ENCODE assay signal across 10 cellular contexts in genomic region chr3:61563614-61564404, GRCh38. TPM values are rescaled to one million over a fixed set of nuclear protein-coding genes. Genes with fewer than 3 reads are reported as not detected.
DNase-seq lines count a peak whose midpoint lies in the region; ATAC-seq, FAIRE-seq and TF ChIP-seq lines count a peak whose summit lies in the region.
"Had no signal": no experiment of that assay in that cellular context is flagged by ENCODE, and none has a peak within 500 bp of the region (broad histone marks: within the 10 kb centered on the region; RNA-seq: fewer than 3 reads in every experiment).

No MANE protein-coding gene starts in this region.

- ATAC-seq in pancreas, result no peak
- no peak for ATAC-seq in natural killer cell
- no peak for ATAC-seq in GM21515 (IDR thresholded peaks at IDR 0.05; ENCODE audit: unreplicated experiment)
- no peak for ATAC-seq in natural killer cell treated with Interleukin-12 subunit alpha and Interleukin-12 subunit beta and Interleukin-15 and Interleukin-18, amount 100 ng/mL, for 72 hours

- H3K4me1 Mint-ChIP-seq in natural killer cell, result no peaks in the 10 kb centered on the region
- H3K4me1 Mint-ChIP-seq in natural killer cell treated with Interleukin-12 subunit alpha and Interleukin-12 subunit beta and Interleukin-15 and Interleukin-18, amount 100 ng/mL, for 72 hours (ENCODE audit: low read depth in 2 of 2), result peaks cover 0 to 2% of the 10 kb centered on the region in 2 donors

- TF ChIP-seq CTCF in foreskin fibroblast (IDR thresholded peaks at IDR 0.05; ENCODE audit: low read depth, low read length), result no peak
- no peak for TF ChIP-seq CTCF in pancreas (IDR thresholded peaks at IDR 0.05)
- TF ChIP-seq CTCF in natural killer cell (IDR thresholded peaks at IDR 0.05), result no peak

- no peak for FAIRE-seq in pancreas (lab: Jason Lieb, UNC)

- H3K36me3 Mint-ChIP-seq in natural killer cell, result no peaks in the 10 kb centered on the region
- H3K36me3 Mint-ChIP-seq in natural killer cell treated with Interleukin-12 subunit alpha and Interleukin-12 subunit beta and Interleukin-15 and Interleukin-18, amount 100 ng/mL, for 72 hours, result no peaks in the 10 kb centered on the region

- no peak overlapping the region for H3K4me3 Mint-ChIP-seq in natural killer cell
- no peak overlapping the region for H3K4me3 Mint-ChIP-seq in natural killer cell treated with Interleukin-12 subunit alpha and Interleukin-12 subunit beta and Interleukin-15 and Interleukin-18, amount 100 ng/mL, for 72 hours

- H3K9me3 Mint-ChIP-seq in natural killer cell, result no peaks in the 10 kb centered on the region
- no peaks in the 10 kb centered on the region for H3K9me3 Mint-ChIP-seq in natural killer cell treated with Interleukin-12 subunit alpha and Interleukin-12 subunit beta and Interleukin-15 and Interleukin-18, amount 100 ng/mL, for 72 hours

- no peaks in the 10 kb centered on the region for H3K27me3 ChIP-seq in pancreas

- H3K4me3 ChIP-seq in foreskin fibroblast (ENCODE audit: low read depth in 1 of 2, low read length in 2 of 2) (peak overlapping the region; percentile 77 to 82), pancreas (peak overlapping the region; percentile 51 to 73 (median 59))

- 27 to 31% methylated on average over 42 to 43 of the region's 43 CpGs for WGBS in pancreas, 2 donors

- peaks cover 9 to 33% of the 10 kb centered on the region in 2 donors for H3K27me3 Mint-ChIP-seq in natural killer cell (ENCODE audit: low read depth in 2 of 2)
- H3K27me3 Mint-ChIP-seq in natural killer cell treated with Interleukin-12 subunit alpha and Interleukin-12 subunit beta and Interleukin-15 and Interleukin-18, amount 100 ng/mL, for 72 hours, result peaks cover 9 to 33% of the 10 kb centered on the region in 2 donors

- DNase-seq in COLO668 (lab: John Stamatoyannopoulos, UW; ENCODE audit: unreplicated experiment) (peak; percentile 27), SK-N-DZ (ENCODE audit: low spot score) (peak; percentile 7), foreskin fibroblast (peak in 1 of 2 donors; percentile 52), pancreas (peak in 2 of 6 donors; percentile 58 to 59), natural killer cell (no peak), NAMALWA (ENCODE audit: low spot score) (no peak)
- no peak for DNase-seq in natural killer cell treated with Interleukin-12 subunit alpha and Interleukin-12 subunit beta and Interleukin-15 and Interleukin-18, amount 100 ng/mL, for 72 hours (ENCODE audit: low spot score)

- H3K36me3 ChIP-seq in pancreas, result no peaks in the 10 kb centered on the region

- H3K9me3 ChIP-seq in pancreas, result no peaks in the 10 kb centered on the region

- no peak overlapping the region for H3K27ac Mint-ChIP-seq in natural killer cell
- H3K27ac Mint-ChIP-seq in natural killer cell treated with Interleukin-12 subunit alpha and Interleukin-12 subunit beta and Interleukin-15 and Interleukin-18, amount 100 ng/mL, for 72 hours, result no peak overlapping the region

- intact Hi-C loops in pancreas (cut with DNase I) (loop anchor here in 1 of 3 donors (10.0 kb wide), 1 partner anchor 621 kb away; no protein-coding TSS in a partner anchor), natural killer cell (cut with micrococcal nuclease) (no loop called here)

- no peaks in the 10 kb centered on the region for H3K4me1 ChIP-seq in pancreas

- H3K27ac ChIP-seq in pancreas, result no peak overlapping the region
- H3K27ac ChIP-seq: epithelial cell of prostate, HL-60 had no signal

RNA-seq across cellular contexts. Expression of gene PTPRG, which starts 2.4 kb away (rescaled TPM):
- 8.7 and 12.5 TPM in 2 replicates for polyA plus RNA-seq in SK-N-DZ (2014; cell fraction: cytosol; rRNA removed)
- polyA plus RNA-seq in SK-N-DZ (2014; cell fraction: nucleus; rRNA removed), result 6.6 and 7.0 TPM in 2 replicates
- 10 to 100 TPM in 4 of 6 donors, 1 to 10 TPM in 2; 6.4 to 20.5 (median 12.2) TPM for total RNA-seq in pancreas
- 1 to 10 TPM; 2.8 to 3.1 TPM for polyA plus RNA-seq in pancreas
- 1 to 10 TPM; 1.0 to 2.9 (median 2.5) TPM for total RNA-seq in natural killer cell
- under 1 TPM; 0.33 to 0.93 TPM for total RNA-seq in natural killer cell treated with Interleukin-12 subunit alpha and Interleukin-12 subunit beta and Interleukin-15 and Interleukin-18, amount 100 ng/mL, for 72 hours

Comparison
In these comparisons a context has a peak if more than half of its experiments do, and no peak if none do; other contexts are left out.
1. DNase-seq: peak in COLO668 (single experiment) and SK-N-DZ (single experiment); none in natural killer cell (single experiment), NAMALWA (single experiment) and natural killer cell treated with Interleukin-12 subunit alpha and Interleukin-12 subunit beta and Interleukin-15 and Interleukin-18, amount 100 ng/mL, for 72 hours (single experiment).